8 cellular contexts compared by ENCODE assay signal in the genomic region with DNA sequence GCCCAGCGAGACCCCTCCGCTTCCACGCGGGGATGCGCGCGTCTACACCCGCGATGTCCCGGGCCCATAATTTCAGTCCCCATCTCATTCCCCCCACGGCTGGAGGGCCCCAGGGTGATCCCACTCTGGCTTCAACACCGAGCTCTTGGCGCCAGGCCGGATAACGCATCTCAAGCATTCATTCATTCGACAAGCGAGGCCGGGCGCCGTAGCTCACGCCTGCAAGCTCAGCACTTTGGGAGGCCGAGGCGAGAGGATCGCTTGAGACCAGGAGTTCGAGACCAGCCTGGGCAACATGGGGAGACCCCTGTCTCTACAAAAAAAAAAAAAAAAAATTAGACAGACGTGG. TPM values are rescaled to one million over a fixed set of nuclear protein-coding genes. Genes with fewer than 3 reads are reported as not detected.
DNase-seq lines count a peak whose midpoint lies in the region; ATAC-seq and TF ChIP-seq lines count a peak whose summit lies in the region.

No MANE protein-coding gene starts in this region.

- no peaks in the 10 kb centered on the region for H3K79me2 ChIP-seq in SU-DHL-6 (ENCODE audit: insufficient read depth, low read length)

- WGBS in gastroesophageal sphincter (ENCODE audit: low coverage in 1 of 2), 2 donors, result 28% methylated on average over 10 of the region's 26 CpGs; no CpG with 5 or more reads in 1 of the 2 donors

- no peaks in the 10 kb centered on the region for H4K20me1 ChIP-seq in SU-DHL-6 (ENCODE audit: low read depth, low read length)

- peak overlapping the region; percentile 41 for H3K4me2 ChIP-seq in SU-DHL-6 (ENCODE audit: low read depth, low read length, poor library complexity, severe bottlenecking)

- H3K9me3 ChIP-seq in SU-DHL-6 (ENCODE audit: insufficient read depth, low read length) (no peaks in the 10 kb centered on the region), gastroesophageal sphincter (no peaks in the 10 kb centered on the region), skeletal muscle tissue (ENCODE audit: control insufficient read depth in 3 of 3, low read length in 3 of 3) (no peaks in the 10 kb centered on the region)

- H3K36me3 ChIP-seq in SU-DHL-6 (ENCODE audit: low read length) (no peaks in the 10 kb centered on the region), gastroesophageal sphincter (peaks cover 0 to 21% of the 10 kb centered on the region in 2 donors), skeletal muscle tissue (ENCODE audit: control insufficient read depth in 3 of 3, insufficient read depth in 3 of 3, low read length in 3 of 3) (peaks cover 0 to 2% (median 0%) of the 10 kb centered on the region in 3 donors)

- no peak for TF ChIP-seq EP300 in gastroesophageal sphincter (IDR thresholded peaks at IDR 0.05)

- H2AFZ ChIP-seq in SU-DHL-6 (ENCODE audit: low read depth, low read length, severe bottlenecking), result peak overlapping the region; percentile 68

- peak; percentile 6 for ATAC-seq in GM21717 (IDR thresholded peaks at IDR 0.05; ENCODE audit: unreplicated experiment)
- ATAC-seq in gastroesophageal sphincter, result no peak

- TF ChIP-seq CTCF in SU-DHL-6 (IDR thresholded peaks at IDR 0.05; ENCODE audit: insufficient read depth, low read length, poor library complexity, severe bottlenecking) (no peak), gastroesophageal sphincter (IDR thresholded peaks at IDR 0.05) (no peak)

- no peaks in the 10 kb centered on the region for H3F3A ChIP-seq in SU-DHL-6 (ENCODE audit: insufficient read depth)

- H3K27me3 ChIP-seq in SU-DHL-6 (ENCODE audit: low read length), result no peaks in the 10 kb centered on the region
- H3K27me3 ChIP-seq in gastroesophageal sphincter, result no peaks in the 10 kb centered on the region
- peaks cover 0 to 12% (median 8%) of the 10 kb centered on the region in 3 donors for H3K27me3 ChIP-seq in skeletal muscle tissue (ENCODE audit: control insufficient read depth in 3 of 3, insufficient read depth in 3 of 3, low read length in 3 of 3)

- TF ChIP-seq POLR2A in gastroesophageal sphincter (IDR thresholded peaks at IDR 0.05), result no peak

- DNase-seq in NCI-H146 treated with DMSO at 0.1 percent for 48 hours (lab: John Stamatoyannopoulos, UW; ENCODE audit: unreplicated experiment) (no peak), NCI-H345 (lab: John Stamatoyannopoulos, UW) (no peak), NCI-H2081 (lab: John Stamatoyannopoulos, UW) (no peak)
- no peak for DNase-seq in stimulated activated CD4-positive, alpha-beta T cell treated with anti-CD3 and anti-CD28 coated beads, Interleukin-4, amount 100 ng/mL, for 4 hours

- H3K4me3 ChIP-seq in SU-DHL-6 (ENCODE audit: insufficient read depth, low read length, poor library complexity, severe bottlenecking) (peak overlapping the region; percentile 21), gastroesophageal sphincter (peak overlapping the region; percentile 20 to 57), skeletal muscle tissue (ENCODE audit: low read length in 3 of 3) (peak overlapping the region; percentile 62 to 77 (median 63))

- no peaks in the 10 kb centered on the region for H3K9me2 ChIP-seq in SU-DHL-6 (replicated peaks; ENCODE audit: insufficient read depth, low read length)

- H3K27ac ChIP-seq in SU-DHL-6 (ENCODE audit: low read depth, low read length), result no peak overlapping the region
- peak overlapping the region in 3 of 4 donors; percentile 74 to 85 (median 81) for H3K27ac ChIP-seq in gastroesophageal sphincter
- no peak overlapping the region for H3K27ac ChIP-seq in skeletal muscle tissue (ENCODE audit: low read depth, low read length)

- H3K9ac ChIP-seq in SU-DHL-6 (ENCODE audit: low read length) (peak overlapping the region; percentile 46), skeletal muscle tissue (ENCODE audit: low read depth in 1 of 3, low read length in 3 of 3) (peak overlapping the region in 1 of 3 donors; percentile 62)

- H3K4me1 ChIP-seq in gastroesophageal sphincter, result peaks cover 0 to 17% (median 0%) of the 10 kb centered on the region in 3 donors
- peaks cover 3 to 8% (median 3%) of the 10 kb centered on the region in 3 donors for H3K4me1 ChIP-seq in skeletal muscle tissue (ENCODE audit: control insufficient read depth in 3 of 3, insufficient read depth in 3 of 3, low read length in 3 of 3)

RNA-seq across cellular contexts. Expression of a gene that starts 5.9 kb away (rescaled TPM):
- total RNA-seq in gastroesophageal sphincter, result not detected
- total RNA-seq in skeletal muscle tissue, result 6.3 TPM

RNA-seq across cellular contexts. Expression of a gene that starts 9.6 kb away (rescaled TPM):
- 10 to 100 TPM; 22.7 to 40.3 (median 31.5) TPM for total RNA-seq in gastroesophageal sphincter
- 14.6 TPM for total RNA-seq in skeletal muscle tissue

RNA-seq across cellular contexts. Expression of a gene that starts 10.5 kb away (rescaled TPM):
- total RNA-seq in gastroesophageal sphincter, result 10 to 100 TPM; 23.4 to 31.6 (median 26.2) TPM
- total RNA-seq in skeletal muscle tissue, result 5.2 TPM

RNA-seq across cellular contexts. Expression of a gene that starts 14.9 kb away (rescaled TPM):
- 10 to 100 TPM in 1 of 4 donors, 1 to 10 TPM in 2, under 1 TPM in 1; 0.96 to 15.7 (median 5.3) TPM for total RNA-seq in gastroesophageal sphincter
- total RNA-seq in skeletal muscle tissue, result 1.6 TPM

RNA-seq across cellular contexts. Expression of a gene that starts 23.1 kb away (rescaled TPM):
- total RNA-seq in gastroesophageal sphincter (100 to 1,000 TPM; 295 to 323 (median 310) TPM), skeletal muscle tissue (421 TPM)

Comparison
In these comparisons a context has a peak if more than half of its experiments do, and no peak if none do; other contexts are left out.
1. H3K27ac ChIP-seq: peak in gastroesophageal sphincter (3 of 4); none in SU-DHL-6 (single experiment) and skeletal muscle tissue (single experiment).
2. Peak in every context shown above with its lines, with median percentiles within 50 percentile points of each other: H3K4me3 ChIP-seq.